8 cellular contexts compared by ENCODE assay signal in the genomic region with DNA sequence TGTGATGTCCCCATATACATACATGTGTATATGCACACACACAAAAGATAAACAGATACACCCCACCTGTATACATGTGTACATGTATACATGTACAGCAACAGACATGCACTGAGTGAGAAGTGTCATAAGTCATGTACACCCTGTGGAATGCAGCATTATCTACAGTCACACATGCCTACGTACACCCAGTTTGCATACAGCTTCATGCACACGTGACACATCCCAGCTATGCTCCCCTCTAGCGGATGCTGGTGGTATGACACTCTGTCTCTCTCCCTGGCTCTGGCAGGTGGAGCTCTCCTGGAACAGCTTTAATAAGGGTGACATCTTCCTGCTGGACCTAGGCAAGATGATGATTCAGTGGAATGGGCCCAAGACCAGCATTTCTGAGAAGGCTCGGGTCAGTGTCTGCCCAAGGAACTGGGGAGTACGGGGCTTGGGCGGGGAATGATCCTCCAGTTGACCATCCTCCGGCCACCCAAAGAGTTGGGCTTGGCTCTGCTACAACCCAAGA. TPM values are rescaled to one million over a fixed set of nuclear protein-coding genes. Genes with fewer than 3 reads are reported as not detected.
DNase-seq lines count a peak whose midpoint lies in the region; ATAC-seq, FAIRE-seq and TF ChIP-seq lines count a peak whose summit lies in the region.

No MANE protein-coding gene starts in this region.

- H3K27ac ChIP-seq in caudate nucleus (ENCODE audit: low read depth, low read length) = no peak overlapping the region
- H3K27ac ChIP-seq in HepG2 (ENCODE audit: extremely low read length, insufficient read depth, low read length) = no peak overlapping the region

- H3K4me3 Mint-ChIP-seq in activated B cell treated with CpG ODN at 0.5 μM for 24 hours = peak overlapping the region; percentile 39

- TF ChIP-seq RAD21 in HepG2 (CRISPR knock-in tag; IDR thresholded peaks at IDR 0.05) = peak; percentile 57

- peak overlapping the region; percentile 63 for H3K27ac Mint-ChIP-seq in activated B cell treated with CpG ODN at 0.5 μM for 24 hours

- no peaks in the 10 kb centered on the region for H3K27me3 Mint-ChIP-seq in activated B cell treated with CpG ODN at 0.5 μM for 24 hours

- FAIRE-seq in HepG2 (lab: Jason Lieb, UNC) = peak; percentile 99

- intact Hi-C loops in activated B cell treated with CpG ODN at 0.5 μM for 24 hours (cut with micrococcal nuclease) = no loop called here
- intact Hi-C loops in HepG2 (cut with micrococcal nuclease; ENCODE audit: unreplicated experiment) = no loop called here

- TF ChIP-seq POLR2A in HepG2 (IDR thresholded peaks at IDR 0.05; ENCODE audit: insufficient read depth in 1 of 2, low read depth in 2 of 2, low read length in 2 of 2) = no peak

- no peaks in the 10 kb centered on the region for H3K36me3 ChIP-seq in HepG2 (replicated peaks in 1 of 2; ENCODE audit: control insufficient read depth in 1 of 2, insufficient read depth in 2 of 2, low read length in 2 of 2)

- no peaks in the 10 kb centered on the region for H3K79me2 ChIP-seq in HepG2 (ENCODE audit: insufficient read depth, low read length)

- peaks cover 53% of the 10 kb centered on the region for H3K4me1 Mint-ChIP-seq in activated B cell treated with CpG ODN at 0.5 μM for 24 hours

- H2AFZ ChIP-seq in HepG2 (ENCODE audit: low read length) = no peak overlapping the region

- no peak for TF ChIP-seq EP300 in HepG2 (IDR thresholded peaks at IDR 0.05; ENCODE audit: low read depth in 2 of 2, low read length in 2 of 2)
- TF ChIP-seq EP300 in HepG2 (CRISPR knock-in tag; IDR thresholded peaks at IDR 0.05; ENCODE audit: borderline replicate concordance) = no peak

- H4K20me1 ChIP-seq in HepG2 (ENCODE audit: insufficient read depth, low read length) = no peaks in the 10 kb centered on the region

- no peak overlapping the region for H3K4me2 ChIP-seq in HepG2 (ENCODE audit: low read depth, low read length)

- DNase-seq in ACHN = peak; percentile 78
- peak; percentile 59 for DNase-seq in NCI-H2196 (lab: John Stamatoyannopoulos, UW; ENCODE audit: unreplicated experiment)
- peak; percentile 65 for DNase-seq in activated B cell treated with CpG ODN at 0.5 μM for 24 hours
- DNase-seq in caudate nucleus (lab: John Stamatoyannopoulos, UW) = peak in 40 of 61 donors; percentile 10 to 83 (median 32)
- peak; percentile 80 for DNase-seq in HepG2 (ENCODE audit: low spot score)
- peak; percentile 30 to 75 (median 60) for DNase-seq in stimulated activated CD4-positive, alpha-beta T cell treated with anti-CD3 and anti-CD28 coated beads, TNF-alpha, amount 100 ng/mL, for 1 hour (ENCODE audit: low read depth in 3 of 3, low spot score in 1 of 3)

- no peaks in the 10 kb centered on the region for H3K9me3 ChIP-seq in HepG2 (ENCODE audit: low read length)

- no peaks in the 10 kb centered on the region for H3K9me3 Mint-ChIP-seq in activated B cell treated with CpG ODN at 0.5 μM for 24 hours

- no TSS peak for BruUV-seq in HepG2 (replicated peaks; lab: Mats Ljungman, UMichigan)

- CTCF ChIA-PET in activated B cell treated with CpG ODN at 0.5 μM for 24 hours (lab: Charles Lee) = interaction anchor here (0.7 to 1.9 kb wide), 8 partner anchors 15 to 142 kb away, joined by 3 to 8 read pairs (median 3); partner anchors contain the start of genes ACAA1 and DLEC1
- CTCF ChIA-PET in HepG2 (lab: Yijun Ruan, JAX; ENCODE audit: low intra/inter-chr PET ratio, low total read pairs) = interaction anchor here (1.5 to 1.8 kb wide), 2 partner anchors 22 to 141 kb away, joined by 6 to 10 read pairs; no protein-coding TSS in a partner anchor

- H3K4me1 ChIP-seq in HepG2 (ENCODE audit: insufficient read depth, low read length) = peaks cover 76% of the 10 kb centered on the region

- no peak overlapping the region for H3K4me3 ChIP-seq in HepG2 (replicated peaks in 1 of 3; ENCODE audit: insufficient read depth in 1 of 3, low read depth in 2 of 3, low read length in 3 of 3)

- TF ChIP-seq CTCF in activated B cell treated with CpG ODN at 0.5 μM for 24 hours (IDR thresholded peaks at IDR 0.05) (no peak), HepG2 (CRISPR knock-in tag; IDR thresholded peaks at IDR 0.05) (peak; percentile 92)

- ATAC-seq in GM18508 (IDR thresholded peaks at IDR 0.05; ENCODE audit: insufficient read depth, unreplicated experiment) (peak; percentile 50), HG02981 (IDR thresholded peaks at IDR 0.05; ENCODE audit: unreplicated experiment) (peak; percentile 65), activated B cell treated with CpG ODN at 0.5 μM for 24 hours (ENCODE audit: low read depth) (peak; percentile 65), HepG2 (peak; percentile 72)

- in situ Hi-C loops in ACHN (cut with HindIII; ENCODE audit: low pct_ligation_motif_present, low pct_unique_long_range_greater_than_20kb, low sequenced_read_pairs) (no loop called here), HepG2 (cut with HindIII; ENCODE audit: extremely low pct_ligation_motif_present, low pct_unique_long_range_greater_than_20kb) (no loop called here)

- WGBS in HepG2 (ENCODE audit: low lambda C conversion rate) = 0% methylated on average over 4 of the region's 7 CpGs

- peaks cover 25% of the 10 kb centered on the region for H3K36me3 Mint-ChIP-seq in activated B cell treated with CpG ODN at 0.5 μM for 24 hours (ENCODE audit: low read depth)

- no peak overlapping the region for H3K9ac ChIP-seq in HepG2 (ENCODE audit: insufficient read depth, low read depth, low read length)

- peaks cover 0 to 22% of the 10 kb centered on the region in 2 experiments; a peak in 2 of 5 replicates for H3K27me3 ChIP-seq in HepG2 (ENCODE audit: control insufficient read depth in 1 of 2, insufficient read depth in 2 of 2, low read length in 2 of 2)

- POLR2A ChIA-PET in activated B cell treated with CpG ODN at 0.5 μM for 24 hours (lab: Charles Lee) = interaction anchor here (0.6 to 2.3 kb wide), 3 partner anchors 42 to 182 kb away, joined by 4 to 8 read pairs (median 5); partner anchors contain the start of genes ACAA1 and DLEC1
- POLR2A ChIA-PET in HepG2 (lab: Yijun Ruan, JAX) = interaction anchor here (0.6 to 1.5 kb wide), 5 partner anchors 8 to 168 kb away, joined by 3 to 5 read pairs (median 4); partner anchors contain the start of gene OXSR1

RNA-seq across cellular contexts. Expression of gene VILL, which starts 6.3 kb away (rescaled TPM):
- total RNA-seq in activated B cell treated with CpG ODN at 0.5 μM for 24 hours (21.6 and 23.8 TPM in 2 replicates), HepG2 (2016; rRNA removed; fragmentation: Illumina TruSeq; extraction: Trizol) (3.2 and 4.0 TPM in 2 replicates)
- total RNA-seq in HepG2 (2016; cell fraction: cytosol; rRNA removed; fragmentation: Illumina TruSeq; extraction: Trizol; ENCODE audit: low read depth) = 4.3 and 5.3 TPM in 2 replicates
- 2.3 and 4.1 TPM in 2 replicates for total RNA-seq in HepG2 (2016; cell fraction: insoluble cytoplasmic fraction; rRNA removed; fragmentation: Illumina TruSeq; extraction: Trizol)
- total RNA-seq in HepG2 (2016; cell fraction: membrane; rRNA removed; fragmentation: Illumina TruSeq; extraction: Trizol) = 3.3 and 5.4 TPM in 2 replicates
- 2.0 and 2.1 TPM in 2 replicates for total RNA-seq in HepG2 (2016; cell fraction: nucleus; rRNA removed; fragmentation: Illumina TruSeq; extraction: Trizol)
- polyA plus RNA-seq in HepG2 (2011; rRNA removed) = 5.3 and 7.5 TPM in 2 replicates
- polyA plus RNA-seq in HepG2 (2011; cell fraction: cytosol; rRNA removed) = 5.6 and 9.0 TPM in 2 replicates
- polyA plus RNA-seq in HepG2 (2011; cell fraction: nucleus; rRNA removed) = 8.6 and 9.9 TPM in 2 replicates
- polyA plus RNA-seq in HepG2 (2012) = 2.1 and 2.6 TPM in 2 replicates
- 4.2 and 6.5 TPM in 2 replicates for polyA plus RNA-seq in HepG2 (2016; cell fraction: cytosol; fragmentation: Illumina TruSeq; extraction: Trizol; ENCODE audit: low read depth)
- 2.0 and 2.3 TPM in 2 replicates for polyA plus RNA-seq in HepG2 (2016; cell fraction: insoluble cytoplasmic fraction; fragmentation: Illumina TruSeq; extraction: Trizol; ENCODE audit: low read depth)
- 3.5 and 5.1 TPM in 2 replicates for polyA plus RNA-seq in HepG2 (2016; cell fraction: membrane; fragmentation: Illumina TruSeq; extraction: Trizol; ENCODE audit: low read depth)
- polyA plus RNA-seq in HepG2 (2016; cell fraction: nucleus; fragmentation: Illumina TruSeq; extraction: Trizol; ENCODE audit: insufficient read depth, low read depth) = 2.0 and 2.9 TPM in 2 replicates
- polyA minus RNA-seq in HepG2 (2011; rRNA and poly(A)+ RNA removed; ENCODE audit: low replicate concordance) = 1.2 and 3.8 TPM in 2 replicates
- 0.89 TPM in 1 of 2 replicates, not detected in the other for polyA minus RNA-seq in HepG2 (2011; cell fraction: cytosol; rRNA and poly(A)+ RNA removed)
- polyA minus RNA-seq in HepG2 (2011; cell fraction: nucleus; rRNA and poly(A)+ RNA removed) = 6.2 and 7.3 TPM in 2 replicates

RNA-seq across cellular contexts. Expression of gene PLCD1, which starts 32.6 kb away (rescaled TPM):
- total RNA-seq in activated B cell treated with CpG ODN at 0.5 μM for 24 hours (2.4 and 6.5 TPM in 2 replicates), HepG2 (2016; rRNA removed; fragmentation: Illumina TruSeq; extraction: Trizol) (10.1 and 11.4 TPM in 2 replicates)
- 2.1 and 3.6 TPM in 2 replicates for total RNA-seq in HepG2 (2016; cell fraction: cytosol; rRNA removed; fragmentation: Illumina TruSeq; extraction: Trizol; ENCODE audit: low read depth)
- 9.3 and 12.3 TPM in 2 replicates for total RNA-seq in HepG2 (2016; cell fraction: insoluble cytoplasmic fraction; rRNA removed; fragmentation: Illumina TruSeq; extraction: Trizol)
- 4.6 and 5.7 TPM in 2 replicates for total RNA-seq in HepG2 (2016; cell fraction: membrane; rRNA removed; fragmentation: Illumina TruSeq; extraction: Trizol)
- 8.0 and 8.9 TPM in 2 replicates for total RNA-seq in HepG2 (2016; cell fraction: nucleus; rRNA removed; fragmentation: Illumina TruSeq; extraction: Trizol)
- polyA plus RNA-seq in HepG2 (2011; rRNA removed) = 12.4 and 12.8 TPM in 2 replicates
- 7.2 and 10.7 TPM in 2 replicates for polyA plus RNA-seq in HepG2 (2011; cell fraction: cytosol; rRNA removed)
- 30.9 and 33.2 TPM in 2 replicates for polyA plus RNA-seq in HepG2 (2011; cell fraction: nucleus; rRNA removed)
- polyA plus RNA-seq in HepG2 (2012) = 10.6 and 11.1 TPM in 2 replicates
- polyA plus RNA-seq in HepG2 (2016; cell fraction: cytosol; fragmentation: Illumina TruSeq; extraction: Trizol; ENCODE audit: low read depth) = 2.2 and 2.7 TPM in 2 replicates
- 6.8 and 9.0 TPM in 2 replicates for polyA plus RNA-seq in HepG2 (2016; cell fraction: insoluble cytoplasmic fraction; fragmentation: Illumina TruSeq; extraction: Trizol; ENCODE audit: low read depth)
- polyA plus RNA-seq in HepG2 (2016; cell fraction: membrane; fragmentation: Illumina TruSeq; extraction: Trizol; ENCODE audit: low read depth) = 3.9 and 5.6 TPM in 2 replicates
- polyA plus RNA-seq in HepG2 (2016; cell fraction: nucleus; fragmentation: Illumina TruSeq; extraction: Trizol; ENCODE audit: insufficient read depth, low read depth) = 13.4 and 22.2 TPM in 2 replicates
- 2.2 and 34.5 TPM in 2 replicates for polyA minus RNA-seq in HepG2 (2011; rRNA and poly(A)+ RNA removed; ENCODE audit: low replicate concordance)
- polyA minus RNA-seq in HepG2 (2011; cell fraction: cytosol; rRNA and poly(A)+ RNA removed) = 11.5 and 15.0 TPM in 2 replicates
- polyA minus RNA-seq in HepG2 (2011; cell fraction: nucleus; rRNA and poly(A)+ RNA removed) = 8.4 and 11.8 TPM in 2 replicates

RNA-seq across cellular contexts. Expression of gene DLEC1, which starts 42.2 kb away (rescaled TPM):
- total RNA-seq in activated B cell treated with CpG ODN at 0.5 μM for 24 hours (0.10 and 0.11 TPM in 2 replicates), HepG2 (2016; rRNA removed; fragmentation: Illumina TruSeq; extraction: Trizol) (not detected in 2 replicates)
- total RNA-seq in HepG2 (2016; cell fraction: cytosol; rRNA removed; fragmentation: Illumina TruSeq; extraction: Trizol; ENCODE audit: low read depth) = not detected in 2 replicates
- total RNA-seq in HepG2 (2016; cell fraction: insoluble cytoplasmic fraction; rRNA removed; fragmentation: Illumina TruSeq; extraction: Trizol) = not detected in 2 replicates
- total RNA-seq in HepG2 (2016; cell fraction: membrane; rRNA removed; fragmentation: Illumina TruSeq; extraction: Trizol) = not detected in 2 replicates
- total RNA-seq in HepG2 (2016; cell fraction: nucleus; rRNA removed; fragmentation: Illumina TruSeq; extraction: Trizol) = not detected in 2 replicates
- polyA plus RNA-seq in HepG2 (2011; rRNA removed) = 0.09 and 0.13 TPM in 2 replicates
- polyA plus RNA-seq in HepG2 (2011; cell fraction: cytosol; rRNA removed) = 0.01 TPM in 1 of 2 replicates, not detected in the other
- 0.56 and 0.99 TPM in 2 replicates for polyA plus RNA-seq in HepG2 (2011; cell fraction: nucleus; rRNA removed)
- polyA plus RNA-seq in HepG2 (2012) = 0.47 and 0.54 TPM in 2 replicates
- not detected in 2 replicates for polyA plus RNA-seq in HepG2 (2016; cell fraction: cytosol; fragmentation: Illumina TruSeq; extraction: Trizol; ENCODE audit: low read depth)
- polyA plus RNA-seq in HepG2 (2016; cell fraction: insoluble cytoplasmic fraction; fragmentation: Illumina TruSeq; extraction: Trizol; ENCODE audit: low read depth) = not detected in 2 replicates
- polyA plus RNA-seq in HepG2 (2016; cell fraction: membrane; fragmentation: Illumina TruSeq; extraction: Trizol; ENCODE audit: low read depth) = not detected in 2 replicates
- not detected in 2 replicates for polyA plus RNA-seq in HepG2 (2016; cell fraction: nucleus; fragmentation: Illumina TruSeq; extraction: Trizol; ENCODE audit: insufficient read depth, low read depth)
- 0.40 TPM in 1 of 2 replicates, not detected in the other for polyA minus RNA-seq in HepG2 (2011; rRNA and poly(A)+ RNA removed; ENCODE audit: low replicate concordance)
- polyA minus RNA-seq in HepG2 (2011; cell fraction: cytosol; rRNA and poly(A)+ RNA removed) = not detected in 2 replicates
- 0.77 and 0.99 TPM in 2 replicates for polyA minus RNA-seq in HepG2 (2011; cell fraction: nucleus; rRNA and poly(A)+ RNA removed)
